ENCODE assay signal across 1 cellular context in the genomic region with DNA sequence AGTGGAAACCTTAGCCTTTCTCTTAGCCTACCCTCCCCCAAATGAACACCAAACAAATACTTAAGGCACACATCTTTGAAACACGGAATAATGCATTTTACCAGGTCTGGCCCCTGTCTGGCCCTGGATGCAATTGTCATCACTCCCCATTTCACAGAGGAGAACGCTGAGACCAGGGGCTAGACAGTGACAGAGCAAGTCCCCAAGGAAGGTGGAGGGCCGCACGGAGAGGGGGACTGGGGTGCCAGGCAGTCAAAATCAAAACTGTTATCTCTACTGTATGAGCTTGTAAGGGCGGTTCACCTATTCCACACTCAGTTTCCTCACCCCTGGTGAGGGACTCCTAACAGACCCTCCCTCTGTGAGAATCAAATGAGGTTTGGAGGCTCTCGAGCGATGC.
TF ChIP-seq lines count a peak whose summit lies in the region.

No MANE protein-coding gene starts in this region.

TF ChIP-seq in GM23338, 12 proteins besides CTCF, POLR2A, EP300 and RAD21:
- TF ChIP-seq, protein P1, sequence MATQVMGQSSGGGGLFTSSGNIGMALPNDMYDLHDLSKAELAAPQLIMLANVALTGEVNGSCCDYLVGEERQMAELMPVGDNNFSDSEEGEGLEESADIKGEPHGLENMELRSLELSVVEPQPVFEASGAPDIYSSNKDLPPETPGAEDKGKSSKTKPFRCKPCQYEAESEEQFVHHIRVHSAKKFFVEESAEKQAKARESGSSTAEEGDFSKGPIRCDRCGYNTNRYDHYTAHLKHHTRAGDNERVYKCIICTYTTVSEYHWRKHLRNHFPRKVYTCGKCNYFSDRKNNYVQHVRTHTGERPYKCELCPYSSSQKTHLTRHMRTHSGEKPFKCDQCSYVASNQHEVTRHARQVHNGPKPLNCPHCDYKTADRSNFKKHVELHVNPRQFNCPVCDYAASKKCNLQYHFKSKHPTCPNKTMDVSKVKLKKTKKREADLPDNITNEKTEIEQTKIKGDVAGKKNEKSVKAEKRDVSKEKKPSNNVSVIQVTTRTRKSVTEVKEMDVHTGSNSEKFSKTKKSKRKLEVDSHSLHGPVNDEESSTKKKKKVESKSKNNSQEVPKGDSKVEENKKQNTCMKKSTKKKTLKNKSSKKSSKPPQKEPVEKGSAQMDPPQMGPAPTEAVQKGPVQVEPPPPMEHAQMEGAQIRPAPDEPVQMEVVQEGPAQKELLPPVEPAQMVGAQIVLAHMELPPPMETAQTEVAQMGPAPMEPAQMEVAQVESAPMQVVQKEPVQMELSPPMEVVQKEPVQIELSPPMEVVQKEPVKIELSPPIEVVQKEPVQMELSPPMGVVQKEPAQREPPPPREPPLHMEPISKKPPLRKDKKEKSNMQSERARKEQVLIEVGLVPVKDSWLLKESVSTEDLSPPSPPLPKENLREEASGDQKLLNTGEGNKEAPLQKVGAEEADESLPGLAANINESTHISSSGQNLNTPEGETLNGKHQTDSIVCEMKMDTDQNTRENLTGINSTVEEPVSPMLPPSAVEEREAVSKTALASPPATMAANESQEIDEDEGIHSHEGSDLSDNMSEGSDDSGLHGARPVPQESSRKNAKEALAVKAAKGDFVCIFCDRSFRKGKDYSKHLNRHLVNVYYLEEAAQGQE (IDR thresholded peaks at IDR 0.05; ENCODE audit: unreplicated experiment) = no peak
- TF ChIP-seq EZH2phosphoT487 (IDR thresholded peaks at IDR 0.05; ENCODE audit: unreplicated experiment) = no peak
- no peak for TF ChIP-seq EZH2 (IDR thresholded peaks at IDR 0.05; ENCODE audit: low read depth, unreplicated experiment)
- no peak for TF ChIP-seq ZNF331 (CRISPR knock-in tag; IDR thresholded peaks at IDR 0.05; ENCODE audit: low read depth)
- no peak for TF ChIP-seq ZNF114 (CRISPR knock-in tag; IDR thresholded peaks at IDR 0.05)
- no peak for TF ChIP-seq NANOG (IDR thresholded peaks at IDR 0.05; ENCODE audit: borderline replicate concordance)
- no peak for TF ChIP-seq CREB1 (CRISPR knock-in tag; IDR thresholded peaks at IDR 0.05; ENCODE audit: low read depth)
- TF ChIP-seq POLR2AphosphoS5 (IDR thresholded peaks at IDR 0.05; ENCODE audit: low read depth) = no peak
- no peak for TF ChIP-seq JUNB (IDR thresholded peaks at IDR 0.05; ENCODE audit: unreplicated experiment)
TF ChIP-seq in GM23338: peak in this region for 0.
